Comparison of ENCODE assay signal across 21 cellular contexts in the genomic region with DNA sequence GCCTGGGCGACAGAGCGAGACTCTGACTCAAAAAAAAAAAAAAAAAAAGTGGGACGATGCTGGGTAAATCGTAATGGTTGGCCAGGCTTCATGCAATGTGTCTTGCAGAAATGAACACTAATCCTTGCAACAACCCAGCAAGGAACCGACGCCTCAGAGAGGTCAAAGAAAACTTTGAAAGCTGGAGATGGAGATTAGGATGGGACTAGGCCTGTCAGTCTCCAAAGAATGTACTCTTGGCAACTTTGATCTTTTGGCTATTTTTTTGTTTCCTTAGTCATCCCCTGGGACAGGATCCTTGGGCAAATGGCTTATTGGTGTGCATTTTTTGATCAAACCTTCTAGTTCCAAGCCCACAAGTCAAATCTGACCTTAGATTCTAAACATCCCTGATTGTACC.
"Had no signal": no experiment of that assay in that cellular context is flagged by ENCODE, and none has a peak within 500 bp of the region (broad histone marks: within the 10 kb centered on the region; RNA-seq: fewer than 3 reads in every experiment).

No MANE protein-coding gene starts in this region.

- H3K4me3 Mint-ChIP-seq: activated naive CD4-positive, alpha-beta T cell treated with anti-CD3 and anti-CD28 coated beads, Interleukin-2, amount 10 ng/mL, durations not matched to agents 7 days and 5 days; activated naive CD8-positive, alpha-beta T cell treated with anti-CD3 and anti-CD28 coated beads, Interleukin-2, amount 50 U/mL, for 24 hours; activated T-cell treated with anti-CD3 and anti-CD28 coated beads, Interleukin-2, amount 50 U/mL, for 4 hours; brain; endodermal cell; natural killer cell treated with Interleukin-12 subunit alpha and Interleukin-12 subunit beta and Interleukin-15 and Interleukin-18, amount 100 ng/mL, for 72 hours had no signal

- H2AFZ ChIP-seq: hepatocyte had no signal

- H3K27me3 ChIP-seq: colonic mucosa, foreskin keratinocyte, hepatocyte, tibial artery had no signal

- H3K4me1 ChIP-seq: colonic mucosa, foreskin keratinocyte, lower lobe of right lung had no signal

- H3K36me3 Mint-ChIP-seq: activated naive CD4-positive, alpha-beta T cell treated with anti-CD3 and anti-CD28 coated beads, Interleukin-2, amount 10 ng/mL, durations not matched to agents 7 days and 5 days; brain; natural killer cell treated with Interleukin-12 subunit alpha and Interleukin-12 subunit beta and Interleukin-15 and Interleukin-18, amount 100 ng/mL, for 72 hours had no signal

- H3K4me1 Mint-ChIP-seq: activated naive CD4-positive, alpha-beta T cell treated with anti-CD3 and anti-CD28 coated beads, Interleukin-2, amount 10 ng/mL, durations not matched to agents 7 days and 5 days; activated naive CD8-positive, alpha-beta T cell treated with anti-CD3 and anti-CD28 coated beads, Interleukin-2, amount 50 U/mL, for 24 hours had no signal

- H3K4me2 ChIP-seq: hepatocyte had no signal

- H3K79me2 ChIP-seq: hepatocyte had no signal

- H3K9me3 Mint-ChIP-seq: activated naive CD4-positive, alpha-beta T cell treated with anti-CD3 and anti-CD28 coated beads, Interleukin-2, amount 10 ng/mL, durations not matched to agents 7 days and 5 days; activated naive CD8-positive, alpha-beta T cell treated with anti-CD3 and anti-CD28 coated beads, Interleukin-2, amount 50 U/mL, for 24 hours; activated T-cell treated with anti-CD3 and anti-CD28 coated beads, Interleukin-2, amount 50 U/mL, for 4 hours; endodermal cell; natural killer cell treated with Interleukin-12 subunit alpha and Interleukin-12 subunit beta and Interleukin-15 and Interleukin-18, amount 100 ng/mL, for 72 hours had no signal

- H3K27me3 Mint-ChIP-seq: activated naive CD4-positive, alpha-beta T cell treated with anti-CD3 and anti-CD28 coated beads, Interleukin-2, amount 10 ng/mL, durations not matched to agents 7 days and 5 days had no signal

- H3K9me3 ChIP-seq: colonic mucosa, lower lobe of right lung, tibial artery had no signal

- DNase-seq: activated CD4-positive, alpha-beta T cell treated with anti-CD3 and anti-CD28 coated beads, Interleukin-2, amount 50 U/mL, for 1 hour; activated CD8-positive, alpha-beta memory T cell treated with anti-CD3 and anti-CD28 coated beads, Interleukin-2, amount 50 U/mL, for 4 hours; activated effector memory CD4-positive, alpha-beta T cell treated with Interleukin-2 at 50 U/mL for 16 hours; activated naive CD4-positive, alpha-beta T cell treated with anti-CD3 and anti-CD28 coated beads, Interleukin-2, amount 10 ng/mL, durations not matched to agents 7 days and 5 days; activated naive CD8-positive, alpha-beta T cell treated with anti-CD3 and anti-CD28 coated beads, Interleukin-2, amount 50 U/mL, for 24 hours; activated T-cell treated with anti-CD3 and anti-CD28 coated beads, Interleukin-2, amount 50 U/mL, for 4 hours; anterior cingulate cortex; central memory CD4-positive, alpha-beta T cell; colonic mucosa; endodermal cell; foreskin keratinocyte; left colon; lower lobe of right lung; retina; stimulated activated naive CD4-positive, alpha-beta T cell treated with Interleukin-2 at 50 U/mL for 16 hours; T1000; tibial artery had no signal

- H3K4me3 ChIP-seq: colonic mucosa, hepatocyte, lower lobe of right lung, tibial artery had no signal

- H3K27ac Mint-ChIP-seq: activated naive CD4-positive, alpha-beta T cell treated with anti-CD3 and anti-CD28 coated beads, Interleukin-2, amount 10 ng/mL, durations not matched to agents 7 days and 5 days; activated naive CD8-positive, alpha-beta T cell treated with anti-CD3 and anti-CD28 coated beads, Interleukin-2, amount 50 U/mL, for 24 hours; brain; endodermal cell; natural killer cell treated with Interleukin-12 subunit alpha and Interleukin-12 subunit beta and Interleukin-15 and Interleukin-18, amount 100 ng/mL, for 72 hours had no signal

- H3K27ac ChIP-seq: colonic mucosa, epithelial cell of prostate, foreskin keratinocyte, hepatocyte, lower lobe of right lung, tibial artery had no signal

- H3K36me3 ChIP-seq: colonic mucosa, lower lobe of right lung, tibial artery had no signal
